8 cellular contexts compared by ENCODE assay signal in genomic region chr15:64681424-64682024, GRCh38.
A peak's percentile ranks its signal among the peaks of the same experiment; 100 is the strongest.
DNase-seq lines count a peak whose midpoint lies in the region; ATAC-seq and TF ChIP-seq lines count a peak whose summit lies in the region.

No MANE protein-coding gene starts in this region.

- no peak overlapping the region for H3K4me3 Mint-ChIP-seq in activated T-helper 2 cell treated with anti-CD3 and anti-CD28 coated beads, Interferon-gamma antibody, Interleukin-2, Interleukin-4, amounts not matched to agents 10 μg/mL and 5 μg/mL and 100 μg/mL, durations not matched to agents 14 hours and 24 hours and 36 hours (ENCODE audit: low read depth)

- DNase-seq in D341Med (ENCODE audit: low spot score) (peak; percentile 78), HK-2 (ENCODE audit: unreplicated experiment) (peak; percentile 24), NT2/D1 (ENCODE audit: low read depth, low spot score) (peak; percentile 71), cerebellum (ENCODE audit: low spot score) (peak; percentile 69), left lobe of liver (ENCODE audit: low spot score) (peak; percentile 59), vagina (ENCODE audit: extremely low spot score in 2 of 2) (no peak)
- DNase-seq in activated T-helper 2 cell treated with anti-CD3 and anti-CD28 coated beads, Interferon-gamma antibody, Interleukin-2, Interleukin-4, amounts not matched to agents 10 μg/mL and 5 μg/mL and 100 μg/mL, durations not matched to agents 14 hours and 24 hours and 36 hours (ENCODE audit: low spot score): no peak
- no peak for DNase-seq in stimulated activated CD4-positive, alpha-beta T cell treated with anti-CD3 and anti-CD28 coated beads, Interleukin-2, amount 100 ng/mL, for 48 hours

- H3K4me1 ChIP-seq in NT2/D1 (ENCODE audit: insufficient read depth, insufficient read length) (peaks cover 11% of the 10 kb centered on the region), vagina (no peaks in the 10 kb centered on the region)

- peaks cover 2% of the 10 kb centered on the region for H3K4me1 Mint-ChIP-seq in activated T-helper 2 cell treated with anti-CD3 and anti-CD28 coated beads, Interferon-gamma antibody, Interleukin-2, Interleukin-4, amounts not matched to agents 10 μg/mL and 5 μg/mL and 100 μg/mL, durations not matched to agents 14 hours and 24 hours and 36 hours (ENCODE audit: low read depth)

- intact Hi-C loops in vagina (cut with DNase I): no loop called here
- intact Hi-C loops in activated T-helper 2 cell treated with anti-CD3 and anti-CD28 coated beads, Interferon-gamma antibody, Interleukin-2, Interleukin-4, amounts not matched to agents 10 μg/mL and 5 μg/mL and 100 μg/mL, durations not matched to agents 14 hours and 24 hours and 36 hours (cut with micrococcal nuclease): no loop called here

- TF ChIP-seq CTCF in vagina (IDR thresholded peaks at IDR 0.05): peak in 2 of 3 experiments; percentile 54 to 71

- no peak overlapping the region for H3K27ac ChIP-seq in vagina

- H3K36me3 Mint-ChIP-seq in activated T-helper 2 cell treated with anti-CD3 and anti-CD28 coated beads, Interferon-gamma antibody, Interleukin-2, Interleukin-4, amounts not matched to agents 10 μg/mL and 5 μg/mL and 100 μg/mL, durations not matched to agents 14 hours and 24 hours and 36 hours (ENCODE audit: low read depth): peaks cover 68% of the 10 kb centered on the region

- H3K4me3 ChIP-seq in NT2/D1 (ENCODE audit: insufficient read length, low read depth): no peak overlapping the region
- no peak overlapping the region for H3K4me3 ChIP-seq in vagina

- no peaks in the 10 kb centered on the region for H3K9me3 Mint-ChIP-seq in activated T-helper 2 cell treated with anti-CD3 and anti-CD28 coated beads, Interferon-gamma antibody, Interleukin-2, Interleukin-4, amounts not matched to agents 10 μg/mL and 5 μg/mL and 100 μg/mL, durations not matched to agents 14 hours and 24 hours and 36 hours

- H3K27ac Mint-ChIP-seq in activated T-helper 2 cell treated with anti-CD3 and anti-CD28 coated beads, Interferon-gamma antibody, Interleukin-2, Interleukin-4, amounts not matched to agents 10 μg/mL and 5 μg/mL and 100 μg/mL, durations not matched to agents 14 hours and 24 hours and 36 hours: no peak overlapping the region

- TF ChIP-seq POLR2A in vagina (IDR thresholded peaks at IDR 0.05): no peak

- peak; percentile 90 for ATAC-seq in left lobe of liver

- H3K9ac ChIP-seq in NT2/D1 (ENCODE audit: insufficient read length, low read depth): no peak overlapping the region

- H3K36me3 ChIP-seq in NT2/D1 (ENCODE audit: insufficient read depth, insufficient read length, low read length) (peaks cover 75% of the 10 kb centered on the region), vagina (peaks cover 0 to 70% of the 10 kb centered on the region in 2 donors)

- H3K27me3 ChIP-seq in NT2/D1 (ENCODE audit: insufficient read depth, insufficient read length): no peaks in the 10 kb centered on the region
- H3K27me3 ChIP-seq in vagina: no peaks in the 10 kb centered on the region

- no peaks in the 10 kb centered on the region for H3K27me3 Mint-ChIP-seq in activated T-helper 2 cell treated with anti-CD3 and anti-CD28 coated beads, Interferon-gamma antibody, Interleukin-2, Interleukin-4, amounts not matched to agents 10 μg/mL and 5 μg/mL and 100 μg/mL, durations not matched to agents 14 hours and 24 hours and 36 hours (ENCODE audit: low read depth)

- H3K9me3 ChIP-seq in NT2/D1 (ENCODE audit: insufficient read depth, low read length) (no peaks in the 10 kb centered on the region), vagina (no peaks in the 10 kb centered on the region)

Comparison
In these comparisons a context has a peak if more than half of its experiments do, and no peak if none do; other contexts are left out.
1. DNase-seq: peak in D341Med (single experiment), HK-2 (single experiment), NT2/D1 (single experiment), cerebellum (single experiment) and left lobe of liver (single experiment); none in vagina (0 of 2), activated T-helper 2 cell treated with anti-CD3 and anti-CD28 coated beads, Interferon-gamma antibody, Interleukin-2, Interleukin-4, amounts not matched to agents 10 μg/mL and 5 μg/mL and 100 μg/mL, durations not matched to agents 14 hours and 24 hours and 36 hours (single experiment) and stimulated activated CD4-positive, alpha-beta T cell treated with anti-CD3 and anti-CD28 coated beads, Interleukin-2, amount 100 ng/mL, for 48 hours (0 of 2).